Comparison of ENCODE assay signal across 9 cellular contexts in genomic region chr13:32316476-32316875, GRCh38. TPM values are rescaled to one million over a fixed set of nuclear protein-coding genes. Genes with fewer than 3 reads are reported as not detected.
DNase-seq lines count a peak whose midpoint lies in the region; ATAC-seq and TF ChIP-seq lines count a peak whose summit lies in the region.
"Had no signal": no experiment of that assay in that cellular context is flagged by ENCODE, and none has a peak within 500 bp of the region (broad histone marks: within the 10 kb centered on the region; RNA-seq: fewer than 3 reads in every experiment).

No MANE protein-coding gene starts in this region.

- H3K4me1 Mint-ChIP-seq in activated T-cell treated with anti-CD3 and anti-CD28 coated beads, Interleukin-2, amount 50 U/mL, for 24 hours (ENCODE audit: low read depth) = peaks cover 19% of the 10 kb centered on the region
- H3K4me1 Mint-ChIP-seq in T-helper 17 cell = peaks cover 9% of the 10 kb centered on the region

- no peaks in the 10 kb centered on the region for H3K27me3 Mint-ChIP-seq in activated T-cell treated with anti-CD3 and anti-CD28 coated beads, Interleukin-2, amount 50 U/mL, for 24 hours
- no peaks in the 10 kb centered on the region for H3K27me3 Mint-ChIP-seq in T-helper 17 cell

- peak overlapping the region; percentile 100 for H3K27ac Mint-ChIP-seq in activated T-cell treated with anti-CD3 and anti-CD28 coated beads, Interleukin-2, amount 50 U/mL, for 24 hours
- no peak overlapping the region for H3K27ac Mint-ChIP-seq in T-helper 17 cell

- peak overlapping the region; percentile 86 to 89 for H3K4me3 ChIP-seq in foreskin fibroblast (ENCODE audit: low read depth in 1 of 2, low read length in 2 of 2)
- peak overlapping the region; percentile 68 to 77 for H3K4me3 ChIP-seq in testis

- DNase-seq in activated T-cell treated with anti-CD3 and anti-CD28 coated beads, Interleukin-2, amount 50 U/mL, for 24 hours = no peak
- no peak for DNase-seq in activated T-cell treated with anti-CD3 and anti-CD28 coated beads, Interleukin-2, amount 50 U/mL, for 48 hours
- DNase-seq in T-helper 17 cell = no peak
- DNase-seq in foreskin fibroblast = peak in 1 of 2 donors; percentile 8
- no peak for DNase-seq in testis
- no peak for DNase-seq in RWPE1 (ENCODE audit: low spot score)
- DNase-seq in NCI-H446 (lab: John Stamatoyannopoulos, UW) = no peak
- DNase-seq in NCI-H128 (lab: John Stamatoyannopoulos, UW; ENCODE audit: unreplicated experiment) = no peak

- H3K4me1 ChIP-seq in testis = peaks cover 3% of the 10 kb centered on the region

- H3K27ac ChIP-seq in testis (peak overlapping the region in 1 of 2 donors; percentile 82), RWPE1 (no peak overlapping the region)

- POLR2A ChIA-PET in RWPE1 (lab: Yijun Ruan, JAX; ENCODE audit: low non-redundant PET) = no interaction called here

- no peak for ATAC-seq in T-helper 17 cell

- TF ChIP-seq POLR2A in testis (IDR thresholded peaks at IDR 0.05) = no peak

- no peaks in the 10 kb centered on the region for H3K27me3 ChIP-seq in testis

- H3K36me3 ChIP-seq in testis (ENCODE audit: low read depth, missing control alignments) = no peaks in the 10 kb centered on the region

- H3K9me3 ChIP-seq in T-helper 17 cell (ENCODE audit: control insufficient read depth, low read length, poor library complexity, severe bottlenecking) (no peaks in the 10 kb centered on the region), testis (no peaks in the 10 kb centered on the region)

- peaks cover 48% of the 10 kb centered on the region for H3K36me3 Mint-ChIP-seq in activated T-cell treated with anti-CD3 and anti-CD28 coated beads, Interleukin-2, amount 50 U/mL, for 24 hours (ENCODE audit: low read depth)
- no peaks in the 10 kb centered on the region for H3K36me3 Mint-ChIP-seq in T-helper 17 cell (ENCODE audit: low read depth)

- TF ChIP-seq CTCF in foreskin fibroblast (IDR thresholded peaks at IDR 0.05; ENCODE audit: low read depth, low read length) (no peak), testis (IDR thresholded peaks at IDR 0.05) (no peak), RWPE1 (conservative IDR thresholded peaks at IDR 0.05; ENCODE audit: low read depth) (no peak)

- CTCF ChIA-PET in RWPE1 (lab: Yijun Ruan, JAX) = no interaction called here

- intact Hi-C loops in testis (cut with DNase I; ENCODE audit: low total_unique reads) = no loop called here

- H3K4me3 Mint-ChIP-seq in activated T-cell treated with anti-CD3 and anti-CD28 coated beads, Interleukin-2, amount 50 U/mL, for 24 hours = peak overlapping the region; percentile 94
- peak overlapping the region; percentile 43 for H3K4me3 Mint-ChIP-seq in T-helper 17 cell

- 53 to 61% methylated on average over 6 of the region's 6 CpGs for WGBS in testis, 2 donors

- H3K9me3 Mint-ChIP-seq in activated T-cell treated with anti-CD3 and anti-CD28 coated beads, Interleukin-2, amount 50 U/mL, for 24 hours = no peaks in the 10 kb centered on the region

RNA-seq across cellular contexts. Expression of gene BRCA2, which starts 1.2 kb away (rescaled TPM):
- total RNA-seq in T-helper 17 cell (1 to 10 TPM; 2.9 to 4.8 TPM), testis (10 to 100 TPM; 13.6 to 19.4 TPM)
- 4.9 TPM for polyA plus RNA-seq in testis (ENCODE audit: insufficient read depth, low read depth, low replicate concordance)

RNA-seq across cellular contexts. Expression of gene ZAR1L, which starts 1.3 kb away (rescaled TPM):
- not detected for total RNA-seq in T-helper 17 cell
- under 1 TPM in 1 of 2 donors, not detected in 1; 0.62 TPM for total RNA-seq in testis
- 0.78 TPM for polyA plus RNA-seq in testis (ENCODE audit: insufficient read depth, low read depth, low replicate concordance)
- total RNA-seq: Daoy had no signal
